In genomic region chr16:89471225-89471624, GRCh38 we compare ENCODE assay signal across 11 cellular contexts. TPM values are rescaled to one million over a fixed set of nuclear protein-coding genes. Genes with fewer than 3 reads are reported as not detected.
A peak's percentile ranks its signal among the peaks of the same experiment; 100 is the strongest.
DNase-seq lines count a peak whose midpoint lies in the region; ATAC-seq and TF ChIP-seq lines count a peak whose summit lies in the region.
"Had no signal": no experiment of that assay in that cellular context is flagged by ENCODE, and none has a peak within 500 bp of the region (broad histone marks: within the 10 kb centered on the region; RNA-seq: fewer than 3 reads in every experiment).

No MANE protein-coding gene starts in this region.

- peaks cover 70% of the 10 kb centered on the region for H3K4me1 Mint-ChIP-seq in central memory CD8-positive, alpha-beta T cell
- peaks cover 47% of the 10 kb centered on the region for H3K4me1 Mint-ChIP-seq in glutamatergic neuron (ENCODE audit: low read depth, unreplicated experiment)

- TF ChIP-seq CTCF in AG09309 (IDR thresholded peaks at IDR 0.05; ENCODE audit: control insufficient read depth, insufficient read depth, low read depth, low read length, missing control alignments) (no peak), glutamatergic neuron (IDR thresholded peaks at IDR 0.05; ENCODE audit: partially characterized antibody, unreplicated experiment) (no peak)

- H3K27me3 Mint-ChIP-seq in central memory CD8-positive, alpha-beta T cell = no peaks in the 10 kb centered on the region
- H3K27me3 Mint-ChIP-seq in glutamatergic neuron (ENCODE audit: unreplicated experiment) = no peaks in the 10 kb centered on the region
- H3K27me3 Mint-ChIP-seq: IgD-negative memory B cell had no signal

- peaks cover 14% of the 10 kb centered on the region for H3K36me3 Mint-ChIP-seq in central memory CD8-positive, alpha-beta T cell (ENCODE audit: insufficient read depth)
- peaks cover under 1% of the 10 kb centered on the region for H3K36me3 Mint-ChIP-seq in glutamatergic neuron (ENCODE audit: unreplicated experiment)

- H3K4me3 Mint-ChIP-seq in central memory CD8-positive, alpha-beta T cell = peak overlapping the region; percentile 74
- H3K4me3 Mint-ChIP-seq in glutamatergic neuron (ENCODE audit: unreplicated experiment) = no peak overlapping the region

- DNase-seq in AG09309 (ENCODE audit: low read depth) (peak; percentile 29), HK-2 (ENCODE audit: unreplicated experiment) (peak; percentile 40), kidney tubule cell (ENCODE audit: low spot score) (peak; percentile 84), DMS 273 treated with DMSO at 0.1 percent for 48 hours (lab: John Stamatoyannopoulos, UW) (no peak), glutamatergic neuron (no peak), NCI-H1436 treated with DMSO at 0.1 percent for 48 hours (lab: John Stamatoyannopoulos, UW) (no peak), SHP77 treated with DMSO at 0.1 percent for 48 hours (lab: John Stamatoyannopoulos, UW) (no peak)
- DNase-seq in central memory CD8-positive, alpha-beta T cell (ENCODE audit: low spot score in 2 of 2) = no peak
- DNase-seq: activated T-cell treated with anti-CD3 and anti-CD28 coated beads for 4 hours, NCI-H510A had no signal

- no peak overlapping the region for H3K4me3 ChIP-seq in AG09309 (ENCODE audit: control insufficient read depth, low read depth, low read length)

- H3K9me3 Mint-ChIP-seq in central memory CD8-positive, alpha-beta T cell = no peaks in the 10 kb centered on the region
- H3K9me3 Mint-ChIP-seq in glutamatergic neuron (ENCODE audit: unreplicated experiment) = peaks cover 12% of the 10 kb centered on the region

- peak overlapping the region; percentile 81 for H3K27ac Mint-ChIP-seq in central memory CD8-positive, alpha-beta T cell (ENCODE audit: low read depth)
- H3K27ac Mint-ChIP-seq in glutamatergic neuron (ENCODE audit: unreplicated experiment) = no peak overlapping the region

- no peak for ATAC-seq in central memory CD8-positive, alpha-beta T cell (replicated peaks; ENCODE audit: extremely low read depth, poor library complexity, severe bottlenecking)

RNA-seq across cellular contexts. Expression of gene ANKRD11, which starts 19.1 kb away (rescaled TPM):
- 367 TPM for total RNA-seq in glutamatergic neuron (ENCODE audit: unreplicated experiment)

RNA-seq across cellular contexts. Expression of gene SPG7, which starts 37.0 kb away (rescaled TPM):
- 166 TPM for total RNA-seq in glutamatergic neuron (ENCODE audit: unreplicated experiment)

Comparison
In these comparisons a context has a peak if more than half of its experiments do, and no peak if none do; other contexts are left out.
1. DNase-seq: peak in AG09309 (single experiment), HK-2 (single experiment) and kidney tubule cell (single experiment); none in central memory CD8-positive, alpha-beta T cell (0 of 2), DMS 273 treated with DMSO at 0.1 percent for 48 hours (single experiment), glutamatergic neuron (single experiment), NCI-H1436 treated with DMSO at 0.1 percent for 48 hours (single experiment) and SHP77 treated with DMSO at 0.1 percent for 48 hours (single experiment).